ENCODE assay signal across 8 cellular contexts in the genomic region with DNA sequence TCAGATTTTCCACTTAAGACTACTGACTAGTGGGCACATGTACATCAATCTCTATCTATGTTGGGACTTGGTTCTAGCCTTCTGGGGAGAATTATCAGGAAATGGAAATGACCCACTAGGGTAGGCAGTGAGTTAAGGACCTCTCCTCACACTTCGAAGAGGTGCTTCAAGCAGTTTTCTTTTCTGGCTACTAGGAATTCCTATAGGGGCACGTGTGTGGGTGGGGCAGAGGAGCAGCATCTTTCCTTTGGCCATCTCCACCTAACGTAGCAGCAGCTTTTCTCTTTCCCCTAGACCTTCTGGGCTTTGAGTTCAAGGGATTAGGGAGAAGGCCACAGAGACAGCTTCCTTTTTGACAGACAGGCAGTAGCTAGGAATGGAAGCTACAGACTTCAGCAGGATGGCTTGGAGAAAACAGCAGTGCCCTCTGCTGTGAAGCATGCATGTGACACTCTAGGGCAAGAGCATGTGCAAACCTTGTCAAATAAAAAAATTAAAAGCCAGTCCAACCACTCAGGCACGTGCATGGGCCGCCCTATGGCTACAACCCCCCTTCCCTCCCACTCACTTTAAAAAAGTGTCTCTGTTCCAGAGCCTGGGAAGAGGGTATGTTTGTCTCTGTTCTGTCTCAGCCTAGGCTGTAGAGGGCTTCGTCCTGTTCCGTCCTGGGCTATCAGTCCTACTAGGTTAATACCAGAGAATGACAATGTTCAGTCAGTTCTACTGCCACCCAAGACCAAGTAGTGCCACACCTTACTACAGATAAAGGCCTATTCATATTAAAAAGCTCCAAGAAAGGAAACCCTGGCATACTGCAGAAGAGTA. TPM values are rescaled to one million over a fixed set of nuclear protein-coding genes. Genes with fewer than 3 reads are reported as not detected.
A peak's percentile ranks its signal among the peaks of the same experiment; 100 is the strongest.
DNase-seq lines count a peak whose midpoint lies in the region; ATAC-seq, FAIRE-seq and TF ChIP-seq lines count a peak whose summit lies in the region.

No MANE protein-coding gene starts in this region.

- no peak for FAIRE-seq in D721Med (lab: Jason Lieb, UNC)

- CTCF ChIA-PET in HEK293T (lab: Yijun Ruan, JAX): interaction anchor here (0.6 to 2.5 kb wide), 9 partner anchors 10 to 113 kb away, joined by 3 to 27 read pairs (median 4); a partner anchor contains a TSS
- CTCF ChIA-PET in activated CD8-positive, alpha-beta memory T cell treated with anti-CD3 and anti-CD28 coated beads, Interleukin-2, amount 10 ng/mL, durations not matched to agents 7 days and 5 days (lab: Charles Lee): interaction anchor here (1.0 kb wide), 1 partner anchor 10 kb away, joined by 3 read pairs; no protein-coding TSS in a partner anchor

- no peaks in the 10 kb centered on the region for H3K4me1 Mint-ChIP-seq in nephron progenitor cell
- H3K4me1 Mint-ChIP-seq in activated CD8-positive, alpha-beta memory T cell treated with anti-CD3 and anti-CD28 coated beads, Interleukin-2, amount 10 ng/mL, durations not matched to agents 7 days and 5 days: peaks cover 3% of the 10 kb centered on the region

- DNase-seq in D721Med (ENCODE audit: insufficient read length, low spot score): no peak
- peak; percentile 69 for DNase-seq in HEK293T (ENCODE audit: extremely low spot score)
- peak; percentile 36 for DNase-seq in RPMI7951 (ENCODE audit: low read depth)
- DNase-seq in erythroblast (lab: John Stamatoyannopoulos, UW): peak; percentile 26 to 42
- peak; percentile 28 for DNase-seq in nephron progenitor cell
- no peak for DNase-seq in activated CD8-positive, alpha-beta memory T cell treated with anti-CD3 and anti-CD28 coated beads, Interleukin-2, amount 10 ng/mL, durations not matched to agents 7 days and 5 days
- DNase-seq in NK-92 treated with Interleukin-12 subunit alpha and Interleukin-12 subunit beta, amount 100 ng/mL, for 24 hours (lab: John Stamatoyannopoulos, UW): no peak

- TF ChIP-seq CTCF in D721Med (IDR thresholded peaks at IDR 0.05; ENCODE audit: insufficient read depth, missing control alignments) (peak; percentile 51), nephron progenitor cell (IDR thresholded peaks at IDR 0.05) (peak; percentile 54)

- no peaks in the 10 kb centered on the region for H3K27me3 Mint-ChIP-seq in nephron progenitor cell (ENCODE audit: low read depth, poor library complexity)
- H3K27me3 Mint-ChIP-seq in activated CD8-positive, alpha-beta memory T cell treated with anti-CD3 and anti-CD28 coated beads, Interleukin-2, amount 10 ng/mL, durations not matched to agents 7 days and 5 days: no peaks in the 10 kb centered on the region

- ATAC-seq in HG03439 (IDR thresholded peaks at IDR 0.05; ENCODE audit: unreplicated experiment): no peak
- no peak for ATAC-seq in activated CD8-positive, alpha-beta memory T cell treated with anti-CD3 and anti-CD28 coated beads, Interleukin-2, amount 10 ng/mL, durations not matched to agents 7 days and 5 days

- H3K27ac Mint-ChIP-seq in nephron progenitor cell: peak overlapping the region; percentile 87
- H3K27ac Mint-ChIP-seq in activated CD8-positive, alpha-beta memory T cell treated with anti-CD3 and anti-CD28 coated beads, Interleukin-2, amount 10 ng/mL, durations not matched to agents 7 days and 5 days: no peak overlapping the region

- H3K9me3 Mint-ChIP-seq in nephron progenitor cell: peaks cover under 1% of the 10 kb centered on the region
- H3K9me3 Mint-ChIP-seq in activated CD8-positive, alpha-beta memory T cell treated with anti-CD3 and anti-CD28 coated beads, Interleukin-2, amount 10 ng/mL, durations not matched to agents 7 days and 5 days (ENCODE audit: low read depth): no peaks in the 10 kb centered on the region

- POLR2A ChIA-PET in HEK293T (lab: Yijun Ruan, JAX): interaction anchor here (0.6 to 1.8 kb wide), 4 partner anchors 48 to 119 kb away, joined by 3 to 6 read pairs (median 5); a partner anchor contains a TSS

- no peak overlapping the region for H3K4me3 Mint-ChIP-seq in nephron progenitor cell
- no peak overlapping the region for H3K4me3 Mint-ChIP-seq in activated CD8-positive, alpha-beta memory T cell treated with anti-CD3 and anti-CD28 coated beads, Interleukin-2, amount 10 ng/mL, durations not matched to agents 7 days and 5 days

- peaks cover 14% of the 10 kb centered on the region for H3K36me3 Mint-ChIP-seq in nephron progenitor cell (ENCODE audit: low read depth)
- H3K36me3 Mint-ChIP-seq in activated CD8-positive, alpha-beta memory T cell treated with anti-CD3 and anti-CD28 coated beads, Interleukin-2, amount 10 ng/mL, durations not matched to agents 7 days and 5 days: peaks cover 13% of the 10 kb centered on the region

- TF ChIP-seq POLR2A in erythroblast (IDR thresholded peaks at IDR 0.05; ENCODE audit: low read length): no peak

TF ChIP-seq in HEK293T, 16 proteins besides CTCF, POLR2A, EP300 and RAD21:
- TF ChIP-seq ARNT (IDR thresholded peaks at IDR 0.05) (no peak), SUZ12 (IDR thresholded peaks at IDR 0.05) (no peak), LEF1 (IDR thresholded peaks at IDR 0.05; ENCODE audit: borderline replicate concordance) (no peak), NFRKB (IDR thresholded peaks at IDR 0.05) (no peak), FOXK2 (IDR thresholded peaks at IDR 0.05) (no peak), HDGF (IDR thresholded peaks at IDR 0.05; ENCODE audit: borderline replicate concordance) (no peak), ELF4 (IDR thresholded peaks at IDR 0.05) (no peak), CTBP1 (IDR thresholded peaks at IDR 0.05; ENCODE audit: borderline replicate concordance) (no peak), BHLHE40 (IDR thresholded peaks at IDR 0.05; ENCODE audit: borderline replicate concordance) (no peak), FOXM1 (IDR thresholded peaks at IDR 0.05; ENCODE audit: borderline replicate concordance) (no peak), ZNF384 (IDR thresholded peaks at IDR 0.05) (peak; percentile 60), TARDBP (IDR thresholded peaks at IDR 0.05) (no peak), SP1 (IDR thresholded peaks at IDR 0.05) (no peak)
- TF ChIP-seq, protein P1, sequence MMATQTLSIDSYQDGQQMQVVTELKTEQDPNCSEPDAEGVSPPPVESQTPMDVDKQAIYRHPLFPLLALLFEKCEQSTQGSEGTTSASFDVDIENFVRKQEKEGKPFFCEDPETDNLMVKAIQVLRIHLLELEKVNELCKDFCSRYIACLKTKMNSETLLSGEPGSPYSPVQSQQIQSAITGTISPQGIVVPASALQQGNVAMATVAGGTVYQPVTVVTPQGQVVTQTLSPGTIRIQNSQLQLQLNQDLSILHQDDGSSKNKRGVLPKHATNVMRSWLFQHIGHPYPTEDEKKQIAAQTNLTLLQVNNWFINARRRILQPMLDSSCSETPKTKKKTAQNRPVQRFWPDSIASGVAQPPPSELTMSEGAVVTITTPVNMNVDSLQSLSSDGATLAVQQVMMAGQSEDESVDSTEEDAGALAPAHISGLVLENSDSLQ (IDR thresholded peaks at IDR 0.05): peak; percentile 94

RNA-seq across cellular contexts. Expression of a gene that starts 8.7 kb away (rescaled TPM):
- not detected in 2 replicates for total RNA-seq in RPMI7951 (2014; rRNA removed; shearing (Covaris generic))
- under 1 TPM; 0.15 to 0.19 TPM for total RNA-seq in activated CD8-positive, alpha-beta memory T cell treated with anti-CD3 and anti-CD28 coated beads, Interleukin-2, amount 10 ng/mL, durations not matched to agents 7 days and 5 days

RNA-seq across cellular contexts. Expression of a gene that starts 48.5 kb away (rescaled TPM):
- total RNA-seq in RPMI7951 (2014; rRNA removed; shearing (Covaris generic)): 24.4 and 28.3 TPM in 2 replicates
- 10 to 100 TPM; 14.9 to 21.3 TPM for total RNA-seq in activated CD8-positive, alpha-beta memory T cell treated with anti-CD3 and anti-CD28 coated beads, Interleukin-2, amount 10 ng/mL, durations not matched to agents 7 days and 5 days

RNA-seq across cellular contexts. Expression of a gene that starts 54.9 kb away (rescaled TPM):
- 34.8 and 35.1 TPM in 2 replicates for total RNA-seq in RPMI7951 (2014; rRNA removed; shearing (Covaris generic))
- 10 to 100 TPM; 30.5 to 33.5 TPM for total RNA-seq in activated CD8-positive, alpha-beta memory T cell treated with anti-CD3 and anti-CD28 coated beads, Interleukin-2, amount 10 ng/mL, durations not matched to agents 7 days and 5 days

Comparison
In these comparisons a context has a peak if more than half of its experiments do, and no peak if none do; other contexts are left out.
1. DNase-seq: peak in HEK293T (single experiment), RPMI7951 (single experiment), erythroblast (2 of 2) and nephron progenitor cell (single experiment); none in D721Med (single experiment), activated CD8-positive, alpha-beta memory T cell treated with anti-CD3 and anti-CD28 coated beads, Interleukin-2, amount 10 ng/mL, durations not matched to agents 7 days and 5 days (single experiment) and NK-92 treated with Interleukin-12 subunit alpha and Interleukin-12 subunit beta, amount 100 ng/mL, for 24 hours (single experiment).